Comparison of ENCODE assay signal across 1 cellular context in the genomic region with DNA sequence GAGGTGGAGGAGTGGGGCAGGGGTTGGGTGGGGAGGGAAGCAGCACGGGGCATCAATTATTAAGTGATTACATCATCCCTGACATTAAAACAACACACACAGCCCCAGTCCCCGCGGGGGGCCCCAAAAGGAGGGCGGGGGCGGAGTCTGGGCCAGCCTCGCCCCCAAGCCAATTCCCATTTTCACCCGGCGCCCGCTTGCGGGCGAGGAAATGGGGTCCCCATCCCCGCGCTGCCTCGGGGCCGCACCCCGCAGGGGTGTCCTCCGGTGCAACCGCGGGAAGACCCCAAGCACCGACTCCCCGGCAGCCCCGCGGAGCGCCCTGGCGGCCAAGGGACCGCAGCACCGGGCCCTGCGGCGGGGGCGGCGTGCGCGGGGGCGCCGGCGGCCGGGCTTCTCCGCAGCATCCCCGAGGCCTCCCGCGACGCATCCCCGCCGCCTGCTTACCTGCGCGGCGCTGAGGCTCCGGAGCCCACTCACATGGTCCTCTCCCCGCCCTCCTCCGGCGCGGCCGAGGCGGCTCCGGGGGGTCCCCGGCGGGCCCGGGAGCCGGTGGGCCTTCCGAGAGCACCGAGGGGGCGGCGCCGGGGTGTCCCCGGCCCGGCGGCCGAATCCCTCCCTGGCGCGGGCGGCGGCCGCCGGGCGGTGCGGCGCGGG.
TF ChIP-seq lines count a peak whose summit lies in the region.

No MANE protein-coding gene starts in this region.

TF ChIP-seq in GM12878, 131 proteins besides CTCF, POLR2A, EP300 and RAD21 (continued from another document):
- TF ChIP-seq, protein P1, sequence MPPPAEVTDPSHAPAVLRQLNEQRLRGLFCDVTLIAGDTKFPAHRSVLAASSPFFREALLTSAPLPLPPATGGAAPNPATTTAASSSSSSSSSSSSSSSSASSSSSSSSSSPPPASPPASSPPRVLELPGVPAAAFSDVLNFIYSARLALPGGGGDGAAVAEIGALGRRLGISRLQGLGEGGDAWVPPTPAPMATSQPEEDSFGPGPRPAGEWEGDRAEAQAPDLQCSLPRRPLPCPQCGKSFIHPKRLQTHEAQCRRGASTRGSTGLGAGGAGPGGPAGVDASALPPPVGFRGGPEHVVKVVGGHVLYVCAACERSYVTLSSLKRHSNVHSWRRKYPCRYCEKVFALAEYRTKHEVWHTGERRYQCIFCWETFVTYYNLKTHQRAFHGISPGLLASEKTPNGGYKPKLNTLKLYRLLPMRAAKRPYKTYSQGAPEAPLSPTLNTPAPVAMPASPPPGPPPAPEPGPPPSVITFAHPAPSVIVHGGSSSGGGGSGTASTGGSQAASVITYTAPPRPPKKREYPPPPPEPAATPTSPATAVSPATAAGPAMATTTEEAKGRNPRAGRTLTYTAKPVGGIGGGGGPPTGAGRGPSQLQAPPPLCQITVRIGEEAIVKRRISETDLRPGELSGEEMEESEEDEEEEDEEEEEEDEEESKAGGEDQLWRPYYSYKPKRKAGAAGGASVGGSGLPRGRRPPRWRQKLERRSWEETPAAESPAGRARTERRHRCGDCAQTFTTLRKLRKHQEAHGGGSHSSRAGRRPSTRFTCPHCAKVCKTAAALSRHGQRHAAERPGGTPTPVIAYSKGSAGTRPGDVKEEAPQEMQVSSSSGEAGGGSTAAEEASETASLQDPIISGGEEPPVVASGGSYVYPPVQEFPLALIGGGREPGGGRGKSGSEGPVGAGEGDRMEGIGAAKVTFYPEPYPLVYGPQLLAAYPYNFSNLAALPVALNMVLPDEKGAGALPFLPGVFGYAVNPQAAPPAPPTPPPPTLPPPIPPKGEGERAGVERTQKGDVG (CRISPR knock-in tag; IDR thresholded peaks at IDR 0.05), result no peak
- TF ChIP-seq ZNF24 (IDR thresholded peaks at IDR 0.05) (no peak), NBN (IDR thresholded peaks at IDR 0.05) (no peak), NR2F1 (conservative IDR thresholded peaks at IDR 0.05) (0 out of 2 replicates have a peak, but pooled peaks have one; percentile 38), ZBED1 (IDR thresholded peaks at IDR 0.05; ENCODE audit: borderline replicate concordance) (no peak)
